Comparison of ENCODE assay signal across 8 cellular contexts in the genomic region with DNA sequence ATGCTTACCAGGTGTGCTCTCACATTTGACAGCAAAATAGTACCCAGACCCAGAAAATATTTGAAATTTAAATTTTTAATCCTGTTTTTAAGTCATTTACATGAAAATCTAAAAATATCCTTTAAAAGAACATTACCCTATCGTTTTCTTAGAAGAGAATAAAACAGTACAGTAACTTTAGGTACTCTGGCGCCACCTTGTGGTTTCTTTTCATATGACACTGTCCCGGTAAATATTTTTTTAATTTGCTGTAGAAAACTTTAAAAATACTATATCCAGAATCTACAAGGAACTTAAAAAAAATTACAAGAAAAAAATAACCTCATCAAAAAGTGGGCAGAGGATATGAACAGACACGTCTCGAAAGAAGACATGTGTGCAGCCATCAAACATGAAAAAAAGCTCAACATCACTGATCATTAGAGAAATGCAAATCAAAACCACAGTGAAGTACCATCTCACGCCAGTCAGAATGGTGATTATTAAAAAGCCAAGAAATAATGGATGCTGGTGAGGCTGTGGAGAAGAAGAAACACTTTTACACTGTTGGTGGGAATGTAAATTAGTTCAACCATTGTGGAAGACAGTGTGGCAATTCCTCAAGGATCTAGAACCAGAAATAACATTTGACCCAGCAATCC.
A peak's percentile ranks its signal among the peaks of the same experiment; 100 is the strongest.
DNase-seq lines count a peak whose midpoint lies in the region; ATAC-seq and TF ChIP-seq lines count a peak whose summit lies in the region.

No MANE protein-coding gene starts in this region.

- intact Hi-C loops in left ventricle myocardium superior (cut with micrococcal nuclease), result no loop called here

- peak; percentile 67 for TF ChIP-seq CTCF in AG09319 (IDR thresholded peaks at IDR 0.05; ENCODE audit: low read depth, low read length)

- DNase-seq in AG09319 (ENCODE audit: extremely low read depth, low read depth) (peak; percentile 23), RPMI7951 (ENCODE audit: low read depth) (peak; percentile 21), left ventricle myocardium superior (peak; percentile 25), foreskin melanocyte (no peak)
- peak; percentile 53 for DNase-seq in activated naive CD4-positive, alpha-beta T cell treated with Interleukin-2 at 50 U/mL for 16 hours
- peak in 2 of 3 donors; percentile 19 to 72 for DNase-seq in stimulated activated CD4-positive, alpha-beta T cell treated with anti-CD3 and anti-CD28 coated beads, Interleukin-12 subunit alpha, Interleukin-12 subunit beta, amount 100 ng/mL, for 48 hours (ENCODE audit: low read depth in 2 of 3, low spot score in 1 of 3)

- ATAC-seq in GM18867 (IDR thresholded peaks at IDR 0.05; ENCODE audit: unreplicated experiment), result peak; percentile 74
- ATAC-seq in HG03520 (IDR thresholded peaks at IDR 0.05; ENCODE audit: unreplicated experiment), result peak; percentile 58
- ATAC-seq in left ventricle myocardium superior, result no peak
